In genomic region chr16:51114369-51114768, GRCh38 we compare ENCODE assay signal across 23 cellular contexts. TPM values are rescaled to one million over a fixed set of nuclear protein-coding genes. Genes with fewer than 3 reads are reported as not detected.
"Had no signal": no experiment of that assay in that cellular context is flagged by ENCODE, and none has a peak within 500 bp of the region (broad histone marks: within the 10 kb centered on the region; RNA-seq: fewer than 3 reads in every experiment).

No MANE protein-coding gene starts in this region.

- H3K4me2 ChIP-seq: SK-N-SH had no signal

- H3K27me3 ChIP-seq: ovary had no signal

- H3K4me1 ChIP-seq: lower lobe of right lung, psoas muscle had no signal

- H3K4me3 Mint-ChIP-seq: activated CD4-positive, alpha-beta T cell treated with anti-CD3 and anti-CD28 coated beads, Interleukin-2, amount 10 ng/mL, durations not matched to agents 24 days and 14 days; activated CD8-positive, alpha-beta memory T cell treated with anti-CD3 and anti-CD28 coated beads, Interleukin-2, amount 10 ng/mL, durations not matched to agents 7 days and 5 days; activated CD8-positive, alpha-beta T cell treated with anti-CD3 and anti-CD28 coated beads for 36 hours; stimulated activated memory B cell treated with anti-CD40 and anti-IgM and Interleukin-4, amounts not matched to agents 10 μg/mL and 1 μg/mL and 100 μg/mL, for 72 hours had no signal

- DNase-seq: activated CD4-positive, alpha-beta T cell treated with anti-CD3 and anti-CD28 coated beads, Interleukin-2, amount 10 ng/mL, durations not matched to agents 24 days and 14 days; activated CD8-positive, alpha-beta memory T cell treated with anti-CD3 and anti-CD28 coated beads, Interleukin-2, amount 10 ng/mL, durations not matched to agents 7 days and 5 days; activated CD8-positive, alpha-beta T cell treated with anti-CD3 and anti-CD28 coated beads for 36 hours; activated T-cell treated with anti-CD3 and anti-CD28 coated beads for 4 hours; aorta; lower lobe of right lung; mesendoderm; mucosa of descending colon; ovary; psoas muscle; right cardiac atrium; SK-N-SH; stimulated activated CD4-positive, alpha-beta T cell treated with anti-CD3 and anti-CD28 coated beads, Interleukin-15, amount 100 ng/mL, for 24 hours; stomach; transverse colon had no signal

- H3K4me3 ChIP-seq: lower lobe of right lung, mucosa of descending colon, psoas muscle, skin epidermis, transverse colon had no signal

- H3K4me1 Mint-ChIP-seq: activated CD4-positive, alpha-beta T cell treated with anti-CD3 and anti-CD28 coated beads, Interleukin-2, amount 10 ng/mL, durations not matched to agents 24 days and 14 days; activated CD8-positive, alpha-beta memory T cell treated with anti-CD3 and anti-CD28 coated beads, Interleukin-2, amount 10 ng/mL, durations not matched to agents 7 days and 5 days; stimulated activated memory B cell treated with anti-CD40 and anti-IgM and Interleukin-4, amounts not matched to agents 10 μg/mL and 1 μg/mL and 100 μg/mL, for 72 hours had no signal

- H3K79me2 ChIP-seq: hepatocyte had no signal

- H3K9me3 Mint-ChIP-seq: activated CD4-positive, alpha-beta T cell treated with anti-CD3 and anti-CD28 coated beads, Interleukin-2, amount 10 ng/mL, durations not matched to agents 24 days and 14 days; activated CD8-positive, alpha-beta T cell treated with anti-CD3 and anti-CD28 coated beads for 36 hours; stimulated activated memory B cell treated with anti-CD40 and anti-IgM and Interleukin-4, amounts not matched to agents 10 μg/mL and 1 μg/mL and 100 μg/mL, for 72 hours had no signal

- H3K9me3 ChIP-seq: lower lobe of right lung, mucosa of descending colon, neutrophil, ovary, psoas muscle, SK-N-SH, stomach, transverse colon had no signal

- H3K36me3 Mint-ChIP-seq: activated CD8-positive, alpha-beta memory T cell treated with anti-CD3 and anti-CD28 coated beads, Interleukin-2, amount 10 ng/mL, durations not matched to agents 7 days and 5 days; activated naive CD4-positive, alpha-beta T cell treated with anti-CD3 and anti-CD28 coated beads, Interleukin-2, amount 50 U/mL, for 72 hours; brain; stimulated activated memory B cell treated with anti-CD40 and anti-IgM and Interleukin-4, amounts not matched to agents 10 μg/mL and 1 μg/mL and 100 μg/mL, for 72 hours had no signal

- H3K27ac ChIP-seq: hepatocyte, lower lobe of right lung, neutrophil, ovary, psoas muscle, skin epidermis, stomach, transverse colon had no signal

- H3K27ac Mint-ChIP-seq: activated CD4-positive, alpha-beta T cell treated with anti-CD3 and anti-CD28 coated beads, Interleukin-2, amount 10 ng/mL, durations not matched to agents 24 days and 14 days; activated CD8-positive, alpha-beta memory T cell treated with anti-CD3 and anti-CD28 coated beads, Interleukin-2, amount 10 ng/mL, durations not matched to agents 7 days and 5 days; activated CD8-positive, alpha-beta T cell treated with anti-CD3 and anti-CD28 coated beads for 36 hours; activated naive CD4-positive, alpha-beta T cell treated with anti-CD3 and anti-CD28 coated beads, Interleukin-2, amount 50 U/mL, for 72 hours; stimulated activated memory B cell treated with anti-CD40 and anti-IgM and Interleukin-4, amounts not matched to agents 10 μg/mL and 1 μg/mL and 100 μg/mL, for 72 hours had no signal

- H3K36me3 ChIP-seq: lower lobe of right lung, neutrophil, ovary, stomach, transverse colon had no signal

- H3K9ac ChIP-seq: SK-N-SH had no signal

RNA-seq across cellular contexts. Expression of gene SALL1, which starts 36.7 kb away (rescaled TPM):
- total RNA-seq: activated CD4-positive, alpha-beta T cell treated with anti-CD3 and anti-CD28 coated beads, Interleukin-2, amount 10 ng/mL, durations not matched to agents 24 days and 14 days; activated CD8-positive, alpha-beta memory T cell treated with anti-CD3 and anti-CD28 coated beads, Interleukin-2, amount 10 ng/mL, durations not matched to agents 7 days and 5 days; activated CD8-positive, alpha-beta T cell treated with anti-CD3 and anti-CD28 coated beads for 36 hours; activated naive CD4-positive, alpha-beta T cell treated with anti-CD3 and anti-CD28 coated beads, Interleukin-2, amount 50 U/mL, for 72 hours; aorta; lower lobe of right lung; psoas muscle; T-helper 2 cell treated with Interferon-gamma antibody and Interleukin-4, amounts not matched to agents 100 ng/mL and 5 ng/mL, for 36 hours had no signal
- polyA plus RNA-seq: aorta, keratinocyte, psoas muscle had no signal
